8 cellular contexts compared by ENCODE assay signal in the genomic region with DNA sequence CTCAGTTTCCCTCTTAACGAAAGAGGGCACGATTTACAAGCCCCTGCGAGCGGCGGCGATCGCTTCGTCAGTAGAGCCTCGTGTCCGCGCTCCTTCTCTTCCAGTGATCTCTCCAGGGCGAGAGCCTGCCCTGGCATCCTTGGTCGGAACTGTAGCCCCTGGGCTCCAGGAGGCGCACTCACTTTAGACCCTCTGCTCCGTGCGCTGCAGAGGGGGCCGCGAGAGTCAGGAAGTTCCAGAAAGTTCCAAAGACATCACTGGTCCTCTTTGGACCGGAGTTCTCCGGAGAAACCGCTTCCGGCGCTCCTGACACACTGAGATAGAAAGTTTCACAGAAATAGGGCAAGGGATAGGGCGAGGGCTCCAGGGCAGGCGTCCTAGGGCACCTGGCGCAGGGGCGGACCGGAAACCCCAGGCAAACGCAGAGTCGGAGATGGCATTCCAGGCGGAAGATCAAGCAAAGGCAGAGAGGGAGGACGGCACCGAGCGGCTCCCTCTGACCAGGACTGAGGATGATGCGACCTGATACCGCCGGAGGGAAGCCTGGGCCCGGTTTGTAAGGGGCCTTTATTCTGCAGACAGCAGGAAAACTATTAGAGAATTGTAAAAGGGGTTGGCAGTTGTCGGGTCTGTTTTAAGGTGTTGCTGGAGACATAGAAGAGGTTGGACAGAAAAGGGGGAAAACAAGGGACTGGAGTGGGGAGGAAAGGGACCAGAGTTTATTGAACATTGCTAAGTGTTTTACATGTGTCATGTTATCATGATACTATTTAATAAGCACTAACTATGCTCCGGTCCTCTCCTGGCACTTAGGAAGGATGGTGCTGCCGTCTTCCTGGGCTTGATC. TPM values are rescaled to one million over a fixed set of nuclear protein-coding genes. Genes with fewer than 3 reads are reported as not detected.
DNase-seq lines count a peak whose midpoint lies in the region; ATAC-seq and TF ChIP-seq lines count a peak whose summit lies in the region.

No MANE protein-coding gene starts in this region.

- peak; percentile 69 for DNase-seq in ELF-1 (ENCODE audit: low read depth, low spot score)
- no peak for DNase-seq in activated CD8-positive, alpha-beta T cell treated with anti-CD3 and anti-CD28 coated beads for 36 hours
- no peak for DNase-seq in left ventricle myocardium inferior
- DNase-seq in putamen (ENCODE audit: low spot score), result peak; percentile 34
- DNase-seq in GM10248 (ENCODE audit: extremely low spot score), result no peak
- DNase-seq in stimulated activated CD8-positive, alpha-beta memory T cell treated with anti-CD3 and anti-CD28 coated beads, Interleukin-4, amount 100 ng/mL, for 48 hours, result no peak
- no peak for DNase-seq in NAMALWA (ENCODE audit: low spot score)

- H3K36me3 ChIP-seq in left ventricle myocardium inferior, result no peaks in the 10 kb centered on the region

- peaks cover 23% of the 10 kb centered on the region for H3K27me3 Mint-ChIP-seq in activated CD8-positive, alpha-beta T cell treated with anti-CD3 and anti-CD28 coated beads for 36 hours

- no peak overlapping the region for H3K27ac Mint-ChIP-seq in activated CD8-positive, alpha-beta T cell treated with anti-CD3 and anti-CD28 coated beads for 36 hours

- H3K36me3 Mint-ChIP-seq in activated CD8-positive, alpha-beta T cell treated with anti-CD3 and anti-CD28 coated beads for 36 hours (ENCODE audit: low read depth), result no peaks in the 10 kb centered on the region

- POLR2A ChIA-PET in activated CD8-positive, alpha-beta T cell treated with anti-CD3 and anti-CD28 coated beads for 36 hours (lab: Charles Lee), result interaction anchor here (1.3 to 1.4 kb wide), 3 partner anchors 101 to 337 kb away, joined by 3 to 6 read pairs (median 4); a partner anchor contains a TSS
- POLR2A ChIA-PET in GM10248 (lab: Yijun Ruan, JAX), result no interaction called here

- peak overlapping the region; percentile 50 for H3K27ac ChIP-seq in left ventricle myocardium inferior (replicated peaks)

- peak overlapping the region; percentile 46 for H3K4me3 Mint-ChIP-seq in activated CD8-positive, alpha-beta T cell treated with anti-CD3 and anti-CD28 coated beads for 36 hours

- peak overlapping the region; percentile 73 for H3K4me3 ChIP-seq in left ventricle myocardium inferior

- no peaks in the 10 kb centered on the region for H3K9me3 Mint-ChIP-seq in activated CD8-positive, alpha-beta T cell treated with anti-CD3 and anti-CD28 coated beads for 36 hours

- H3K27me3 ChIP-seq in left ventricle myocardium inferior (ENCODE audit: low read depth), result peaks cover 78% of the 10 kb centered on the region

- ATAC-seq in activated CD8-positive, alpha-beta T cell treated with anti-CD3 and anti-CD28 coated beads for 36 hours, result no peak
- no peak for ATAC-seq in activated CD4-positive, CD25-positive, alpha-beta regulatory T cell treated with anti-CD3 and anti-CD28 coated beads, Interleukin-2, amount 50 U/mL, for 24 hours

- peaks cover 4% of the 10 kb centered on the region for H3K4me1 Mint-ChIP-seq in activated CD8-positive, alpha-beta T cell treated with anti-CD3 and anti-CD28 coated beads for 36 hours (ENCODE audit: low read depth)

- TF ChIP-seq CTCF in activated CD8-positive, alpha-beta T cell treated with anti-CD3 and anti-CD28 coated beads for 36 hours (IDR thresholded peaks at IDR 0.05), result no peak
- TF ChIP-seq CTCF in left ventricle myocardium inferior (IDR thresholded peaks at IDR 0.05; ENCODE audit: borderline replicate concordance), result no peak
- no peak for TF ChIP-seq CTCF in GM10248 (IDR thresholded peaks at IDR 0.05; ENCODE audit: control extremely low read depth, extremely low read depth, low read depth, missing control alignments)

- H3K4me1 ChIP-seq in left ventricle myocardium inferior, result peaks cover 26% of the 10 kb centered on the region

- no peaks in the 10 kb centered on the region for H3K9me3 ChIP-seq in left ventricle myocardium inferior (replicated peaks)

- CTCF ChIA-PET in activated CD8-positive, alpha-beta T cell treated with anti-CD3 and anti-CD28 coated beads for 36 hours (lab: Charles Lee), result interaction anchor here (1.0 kb wide), 1 partner anchor 21 kb away, joined by 3 read pairs; no protein-coding TSS in a partner anchor
- CTCF ChIA-PET in GM10248 (lab: Yijun Ruan, JAX), result interaction anchor here (1.3 kb wide), 1 partner anchor 33 kb away, joined by 3 read pairs; no protein-coding TSS in a partner anchor

- intact Hi-C loops in activated CD8-positive, alpha-beta T cell treated with anti-CD3 and anti-CD28 coated beads for 36 hours (cut with micrococcal nuclease), result no loop called here
- intact Hi-C loops in left ventricle myocardium inferior (cut with micrococcal nuclease), result no loop called here

RNA-seq across cellular contexts. Expression of a gene that starts 1.3 kb away (rescaled TPM):
- total RNA-seq in activated CD8-positive, alpha-beta T cell treated with anti-CD3 and anti-CD28 coated beads for 36 hours, result 1 to 10 TPM; 1.2 to 1.6 TPM
- total RNA-seq in left ventricle myocardium inferior, result 1.6 TPM

Comparison
In these comparisons a context has a peak if more than half of its experiments do, and no peak if none do; other contexts are left out.
1. DNase-seq: peak in ELF-1 (single experiment) and putamen (single experiment); none in activated CD8-positive, alpha-beta T cell treated with anti-CD3 and anti-CD28 coated beads for 36 hours (single experiment), left ventricle myocardium inferior (single experiment), GM10248 (single experiment), stimulated activated CD8-positive, alpha-beta memory T cell treated with anti-CD3 and anti-CD28 coated beads, Interleukin-4, amount 100 ng/mL, for 48 hours (single experiment) and NAMALWA (single experiment).